In the genomic region with DNA sequence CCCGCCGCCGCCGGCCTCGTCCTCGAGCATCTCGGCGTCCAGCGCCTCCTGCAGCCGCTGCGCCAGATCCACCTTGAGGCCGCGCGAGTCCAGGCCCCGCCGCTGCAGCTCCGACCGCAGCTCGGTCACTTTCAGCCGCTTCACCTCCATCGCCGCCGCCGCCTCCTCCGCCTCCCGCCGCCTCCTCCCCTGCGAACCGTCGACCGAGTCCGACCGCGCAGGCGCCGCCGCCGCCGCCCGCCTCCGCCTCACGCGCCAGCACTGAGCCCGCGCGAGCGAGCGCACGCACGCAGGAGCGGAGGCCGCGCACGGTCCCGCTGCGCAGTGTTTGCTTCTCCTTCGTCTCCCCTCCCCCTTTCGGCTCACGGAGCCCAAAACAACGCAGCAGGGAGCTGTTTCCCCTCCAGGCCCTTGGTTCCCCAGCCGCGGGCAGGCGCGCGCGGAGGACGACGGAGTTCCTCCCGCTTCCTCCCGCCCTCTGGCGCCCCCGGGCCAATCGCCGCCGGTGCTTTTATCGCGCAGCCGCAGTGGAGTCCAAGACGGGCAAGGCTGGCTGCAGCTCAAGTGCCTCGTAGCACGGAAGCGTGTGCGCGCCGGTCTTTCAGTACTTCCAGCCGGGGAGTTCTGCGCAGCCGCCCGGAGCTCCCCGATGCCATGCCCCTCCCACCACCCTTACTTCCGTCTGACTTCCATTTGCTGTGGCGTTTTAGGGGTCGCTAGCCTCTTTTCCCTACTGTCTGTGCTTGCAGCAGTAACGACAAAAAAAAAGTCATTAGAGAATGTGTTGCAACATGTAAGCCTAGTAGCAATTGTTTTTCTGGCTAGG, we compare ENCODE assay signal across 1 cellular context.
TF ChIP-seq lines count a peak whose summit lies in the region.

TSS of gene HNRNPUL2 (minus strand) at position 451 of the 826 bp plus-strand sequence. CDS start at position 150, 301 bp downstream.

TF ChIP-seq in K562, 482 proteins besides CTCF, POLR2A, EP300 and RAD21 (continued from another document and continues in another):
- TF ChIP-seq, protein P1, sequence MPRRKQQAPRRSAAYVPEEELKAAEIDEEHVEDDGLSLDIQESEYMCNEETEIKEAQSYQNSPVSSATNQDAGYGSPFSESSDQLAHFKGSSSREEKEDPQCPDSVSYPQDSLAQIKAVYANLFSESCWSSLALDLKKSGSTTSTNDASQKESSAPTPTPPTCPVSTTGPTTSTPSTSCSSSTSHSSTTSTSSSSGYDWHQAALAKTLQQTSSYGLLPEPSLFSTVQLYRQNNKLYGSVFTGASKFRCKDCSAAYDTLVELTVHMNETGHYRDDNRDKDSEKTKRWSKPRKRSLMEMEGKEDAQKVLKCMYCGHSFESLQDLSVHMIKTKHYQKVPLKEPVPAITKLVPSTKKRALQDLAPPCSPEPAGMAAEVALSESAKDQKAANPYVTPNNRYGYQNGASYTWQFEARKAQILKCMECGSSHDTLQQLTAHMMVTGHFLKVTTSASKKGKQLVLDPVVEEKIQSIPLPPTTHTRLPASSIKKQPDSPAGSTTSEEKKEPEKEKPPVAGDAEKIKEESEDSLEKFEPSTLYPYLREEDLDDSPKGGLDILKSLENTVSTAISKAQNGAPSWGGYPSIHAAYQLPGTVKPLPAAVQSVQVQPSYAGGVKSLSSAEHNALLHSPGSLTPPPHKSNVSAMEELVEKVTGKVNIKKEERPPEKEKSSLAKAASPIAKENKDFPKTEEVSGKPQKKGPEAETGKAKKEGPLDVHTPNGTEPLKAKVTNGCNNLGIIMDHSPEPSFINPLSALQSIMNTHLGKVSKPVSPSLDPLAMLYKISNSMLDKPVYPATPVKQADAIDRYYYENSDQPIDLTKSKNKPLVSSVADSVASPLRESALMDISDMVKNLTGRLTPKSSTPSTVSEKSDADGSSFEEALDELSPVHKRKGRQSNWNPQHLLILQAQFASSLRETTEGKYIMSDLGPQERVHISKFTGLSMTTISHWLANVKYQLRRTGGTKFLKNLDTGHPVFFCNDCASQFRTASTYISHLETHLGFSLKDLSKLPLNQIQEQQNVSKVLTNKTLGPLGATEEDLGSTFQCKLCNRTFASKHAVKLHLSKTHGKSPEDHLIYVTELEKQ (CRISPR knock-in tag; IDR thresholded peaks at IDR 0.05), result no peak
- TF ChIP-seq, protein P2, sequence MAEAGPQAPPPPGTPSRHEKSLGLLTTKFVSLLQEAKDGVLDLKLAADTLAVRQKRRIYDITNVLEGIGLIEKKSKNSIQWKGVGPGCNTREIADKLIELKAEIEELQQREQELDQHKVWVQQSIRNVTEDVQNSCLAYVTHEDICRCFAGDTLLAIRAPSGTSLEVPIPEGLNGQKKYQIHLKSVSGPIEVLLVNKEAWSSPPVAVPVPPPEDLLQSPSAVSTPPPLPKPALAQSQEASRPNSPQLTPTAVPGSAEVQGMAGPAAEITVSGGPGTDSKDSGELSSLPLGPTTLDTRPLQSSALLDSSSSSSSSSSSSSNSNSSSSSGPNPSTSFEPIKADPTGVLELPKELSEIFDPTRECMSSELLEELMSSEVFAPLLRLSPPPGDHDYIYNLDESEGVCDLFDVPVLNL (CRISPR knock-in tag; IDR thresholded peaks at IDR 0.05; ENCODE audit: low read depth), result no peak
- no peak for TF ChIP-seq EHMT2 (IDR thresholded peaks at IDR 0.05)
- TF ChIP-seq PHF20 (IDR thresholded peaks at IDR 0.05; ENCODE audit: partially characterized antibody), result peak; percentile 10
- TF ChIP-seq FOXA1 (IDR thresholded peaks at IDR 0.05; ENCODE audit: borderline replicate concordance), result no peak
- TF ChIP-seq ZNF280B (CRISPR knock-in tag; IDR thresholded peaks at IDR 0.05), result no peak
- TF ChIP-seq CREB1 (IDR thresholded peaks at IDR 0.05), result peak; percentile 58; the same call in 1 of the 2 replicates
- 0 out of 2 replicates have a peak, but pooled peaks have one; percentile 48 for TF ChIP-seq CREB1 (CRISPR knock-in tag; IDR thresholded peaks at IDR 0.05)
- TF ChIP-seq, protein P3, sequence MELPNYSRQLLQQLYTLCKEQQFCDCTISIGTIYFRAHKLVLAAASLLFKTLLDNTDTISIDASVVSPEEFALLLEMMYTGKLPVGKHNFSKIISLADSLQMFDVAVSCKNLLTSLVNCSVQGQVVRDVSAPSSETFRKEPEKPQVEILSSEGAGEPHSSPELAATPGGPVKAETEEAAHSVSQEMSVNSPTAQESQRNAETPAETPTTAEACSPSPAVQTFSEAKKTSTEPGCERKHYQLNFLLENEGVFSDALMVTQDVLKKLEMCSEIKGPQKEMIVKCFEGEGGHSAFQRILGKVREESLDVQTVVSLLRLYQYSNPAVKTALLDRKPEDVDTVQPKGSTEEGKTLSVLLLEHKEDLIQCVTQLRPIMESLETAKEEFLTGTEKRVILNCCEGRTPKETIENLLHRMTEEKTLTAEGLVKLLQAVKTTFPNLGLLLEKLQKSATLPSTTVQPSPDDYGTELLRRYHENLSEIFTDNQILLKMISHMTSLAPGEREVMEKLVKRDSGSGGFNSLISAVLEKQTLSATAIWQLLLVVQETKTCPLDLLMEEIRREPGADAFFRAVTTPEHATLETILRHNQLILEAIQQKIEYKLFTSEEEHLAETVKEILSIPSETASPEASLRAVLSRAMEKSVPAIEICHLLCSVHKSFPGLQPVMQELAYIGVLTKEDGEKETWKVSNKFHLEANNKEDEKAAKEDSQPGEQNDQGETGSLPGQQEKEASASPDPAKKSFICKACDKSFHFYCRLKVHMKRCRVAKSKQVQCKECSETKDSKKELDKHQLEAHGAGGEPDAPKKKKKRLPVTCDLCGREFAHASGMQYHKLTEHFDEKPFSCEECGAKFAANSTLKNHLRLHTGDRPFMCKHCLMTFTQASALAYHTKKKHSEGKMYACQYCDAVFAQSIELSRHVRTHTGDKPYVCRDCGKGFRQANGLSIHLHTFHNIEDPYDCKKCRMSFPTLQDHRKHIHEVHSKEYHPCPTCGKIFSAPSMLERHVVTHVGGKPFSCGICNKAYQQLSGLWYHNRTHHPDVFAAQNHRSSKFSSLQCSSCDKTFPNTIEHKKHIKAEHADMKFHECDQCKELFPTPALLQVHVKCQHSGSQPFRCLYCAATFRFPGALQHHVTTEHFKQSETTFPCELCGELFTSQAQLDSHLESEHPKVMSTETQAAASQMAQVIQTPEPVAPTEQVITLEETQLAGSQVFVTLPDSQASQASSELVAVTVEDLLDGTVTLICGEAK (IDR thresholded peaks at IDR 0.05), result peak; percentile 26
- TF ChIP-seq, protein P3 (CRISPR knock-in tag; IDR thresholded peaks at IDR 0.05), result no peak
- TF ChIP-seq SAP30 (IDR thresholded peaks at IDR 0.05; ENCODE audit: borderline replicate concordance, insufficient read depth, low read depth, low read length, poor library complexity, severe bottlenecking), result no peak
- no peak for TF ChIP-seq ZNF277 (CRISPR knock-in tag; IDR thresholded peaks at IDR 0.05; ENCODE audit: borderline replicate concordance)
- no peak for TF ChIP-seq BDP1 (IDR thresholded peaks at IDR 0.05; ENCODE audit: insufficient read depth, insufficient read length)
- TF ChIP-seq, protein P4, sequence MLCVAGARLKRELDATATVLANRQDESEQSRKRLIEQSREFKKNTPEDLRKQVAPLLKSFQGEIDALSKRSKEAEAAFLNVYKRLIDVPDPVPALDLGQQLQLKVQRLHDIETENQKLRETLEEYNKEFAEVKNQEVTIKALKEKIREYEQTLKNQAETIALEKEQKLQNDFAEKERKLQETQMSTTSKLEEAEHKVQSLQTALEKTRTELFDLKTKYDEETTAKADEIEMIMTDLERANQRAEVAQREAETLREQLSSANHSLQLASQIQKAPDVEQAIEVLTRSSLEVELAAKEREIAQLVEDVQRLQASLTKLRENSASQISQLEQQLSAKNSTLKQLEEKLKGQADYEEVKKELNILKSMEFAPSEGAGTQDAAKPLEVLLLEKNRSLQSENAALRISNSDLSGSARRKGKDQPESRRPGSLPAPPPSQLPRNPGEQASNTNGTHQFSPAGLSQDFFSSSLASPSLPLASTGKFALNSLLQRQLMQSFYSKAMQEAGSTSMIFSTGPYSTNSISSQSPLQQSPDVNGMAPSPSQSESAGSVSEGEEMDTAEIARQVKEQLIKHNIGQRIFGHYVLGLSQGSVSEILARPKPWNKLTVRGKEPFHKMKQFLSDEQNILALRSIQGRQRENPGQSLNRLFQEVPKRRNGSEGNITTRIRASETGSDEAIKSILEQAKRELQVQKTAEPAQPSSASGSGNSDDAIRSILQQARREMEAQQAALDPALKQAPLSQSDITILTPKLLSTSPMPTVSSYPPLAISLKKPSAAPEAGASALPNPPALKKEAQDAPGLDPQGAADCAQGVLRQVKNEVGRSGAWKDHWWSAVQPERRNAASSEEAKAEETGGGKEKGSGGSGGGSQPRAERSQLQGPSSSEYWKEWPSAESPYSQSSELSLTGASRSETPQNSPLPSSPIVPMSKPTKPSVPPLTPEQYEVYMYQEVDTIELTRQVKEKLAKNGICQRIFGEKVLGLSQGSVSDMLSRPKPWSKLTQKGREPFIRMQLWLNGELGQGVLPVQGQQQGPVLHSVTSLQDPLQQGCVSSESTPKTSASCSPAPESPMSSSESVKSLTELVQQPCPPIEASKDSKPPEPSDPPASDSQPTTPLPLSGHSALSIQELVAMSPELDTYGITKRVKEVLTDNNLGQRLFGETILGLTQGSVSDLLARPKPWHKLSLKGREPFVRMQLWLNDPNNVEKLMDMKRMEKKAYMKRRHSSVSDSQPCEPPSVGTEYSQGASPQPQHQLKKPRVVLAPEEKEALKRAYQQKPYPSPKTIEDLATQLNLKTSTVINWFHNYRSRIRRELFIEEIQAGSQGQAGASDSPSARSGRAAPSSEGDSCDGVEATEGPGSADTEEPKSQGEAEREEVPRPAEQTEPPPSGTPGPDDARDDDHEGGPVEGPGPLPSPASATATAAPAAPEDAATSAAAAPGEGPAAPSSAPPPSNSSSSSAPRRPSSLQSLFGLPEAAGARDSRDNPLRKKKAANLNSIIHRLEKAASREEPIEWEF (CRISPR knock-in tag; IDR thresholded peaks at IDR 0.05), result no peak
- TF ChIP-seq, protein P5, sequence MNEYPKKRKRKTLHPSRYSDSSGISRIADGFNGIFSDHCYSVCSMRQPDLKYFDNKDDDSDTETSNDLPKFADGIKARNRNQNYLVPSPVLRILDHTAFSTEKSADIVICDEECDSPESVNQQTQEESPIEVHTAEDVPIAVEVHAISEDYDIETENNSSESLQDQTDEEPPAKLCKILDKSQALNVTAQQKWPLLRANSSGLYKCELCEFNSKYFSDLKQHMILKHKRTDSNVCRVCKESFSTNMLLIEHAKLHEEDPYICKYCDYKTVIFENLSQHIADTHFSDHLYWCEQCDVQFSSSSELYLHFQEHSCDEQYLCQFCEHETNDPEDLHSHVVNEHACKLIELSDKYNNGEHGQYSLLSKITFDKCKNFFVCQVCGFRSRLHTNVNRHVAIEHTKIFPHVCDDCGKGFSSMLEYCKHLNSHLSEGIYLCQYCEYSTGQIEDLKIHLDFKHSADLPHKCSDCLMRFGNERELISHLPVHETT (CRISPR knock-in tag; conservative IDR thresholded peaks at IDR 0.05 in 1 of 2, IDR thresholded peaks at IDR 0.05 in 1 of 2), result peak in 1 of 2 experiments; percentile 93; a peak in 2 of 4 replicates
- no peak for TF ChIP-seq FOXM1 (IDR thresholded peaks at IDR 0.05; ENCODE audit: low read depth)
- TF ChIP-seq FOXM1 (CRISPR knock-in tag; IDR thresholded peaks at IDR 0.05; ENCODE audit: low read depth), result peak; percentile 75
